In the genomic region with DNA sequence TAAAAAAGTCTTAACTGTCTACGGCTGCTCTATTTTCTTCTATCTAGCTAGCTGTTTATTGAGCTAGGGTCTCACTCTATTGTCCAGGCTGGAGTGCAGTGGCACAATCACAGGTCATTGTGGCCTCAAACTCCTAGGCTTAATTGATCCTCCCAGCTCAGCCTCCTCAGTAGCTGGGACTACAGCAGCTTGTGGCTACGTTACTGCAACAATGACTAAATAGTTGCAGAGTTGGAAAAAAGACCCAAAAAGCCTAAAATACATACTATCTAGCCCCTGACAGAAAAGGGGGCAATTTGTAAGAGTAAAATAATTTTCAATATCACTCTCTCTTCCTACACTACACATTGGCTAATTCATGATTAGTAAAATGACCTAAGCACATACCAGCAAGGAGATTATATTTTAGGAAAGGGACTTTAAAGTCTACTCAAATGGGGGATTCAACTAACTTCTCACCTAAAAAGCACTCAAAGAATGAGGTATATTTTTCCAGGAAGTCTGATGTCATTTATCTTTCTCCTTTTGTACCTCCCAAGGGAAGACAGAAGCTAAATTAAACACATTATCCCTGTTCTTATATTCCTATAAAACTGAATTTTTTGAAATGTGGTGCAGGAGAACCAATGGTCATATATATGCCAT, we compare ENCODE assay signal across 10 cellular contexts.
DNase-seq lines count a peak whose midpoint lies in the region; ATAC-seq and TF ChIP-seq lines count a peak whose summit lies in the region.
"Had no signal": no experiment of that assay in that cellular context is flagged by ENCODE, and none has a peak within 500 bp of the region (broad histone marks: within the 10 kb centered on the region; RNA-seq: fewer than 3 reads in every experiment).

No MANE protein-coding gene starts in this region.

- H3K27ac Mint-ChIP-seq in activated naive CD4-positive, alpha-beta T cell treated with anti-CD3 and anti-CD28 coated beads, Interleukin-2, amount 50 U/mL, for 24 hours: peak overlapping the region; percentile 85

- no CpG with 5 or more reads among the region's 2 CpGs for whole genome bisulfite sequencing in mesendoderm (ENCODE audit: extremely low coverage, insufficient coverage, low lambda C conversion rate)

- peaks cover 6% of the 10 kb centered on the region for H3K79me1 ChIP-seq in mesendoderm (ENCODE audit: low read length)

- no peak overlapping the region for H2BK120ac ChIP-seq in mesendoderm (ENCODE audit: low read depth, low read length)

- no peaks in the 10 kb centered on the region for H3K9me3 Mint-ChIP-seq in activated naive CD4-positive, alpha-beta T cell treated with anti-CD3 and anti-CD28 coated beads, Interleukin-2, amount 50 U/mL, for 24 hours
- H3K9me3 Mint-ChIP-seq: immature natural killer cell had no signal

- H3K4me1 Mint-ChIP-seq in activated naive CD4-positive, alpha-beta T cell treated with anti-CD3 and anti-CD28 coated beads, Interleukin-2, amount 50 U/mL, for 24 hours: peaks cover 29% of the 10 kb centered on the region

- no peak overlapping the region for H4K5ac ChIP-seq in mesendoderm (ENCODE audit: low read length)

- no peak overlapping the region for H3K4ac ChIP-seq in mesendoderm (ENCODE audit: low read depth, low read length)

- no peak overlapping the region for H3K56ac ChIP-seq in mesendoderm (ENCODE audit: low read length)

- H3K9me3 ChIP-seq in breast epithelium (no peaks in the 10 kb centered on the region), upper lobe of right lung (no peaks in the 10 kb centered on the region)

- no peak for TF ChIP-seq POLR2A in breast epithelium (IDR thresholded peaks at IDR 0.05)

- ATAC-seq in upper lobe of right lung (no peak), GM21576 (IDR thresholded peaks at IDR 0.05; ENCODE audit: unreplicated experiment) (no peak)

- H3K27me3 Mint-ChIP-seq in activated naive CD4-positive, alpha-beta T cell treated with anti-CD3 and anti-CD28 coated beads, Interleukin-2, amount 50 U/mL, for 24 hours: no peaks in the 10 kb centered on the region

- H3K9ac ChIP-seq in mesendoderm (ENCODE audit: low read length): no peak overlapping the region

- no peak overlapping the region for H4K8ac ChIP-seq in mesendoderm (ENCODE audit: low read depth, low read length)

- peak overlapping the region in 1 of 3 donors; percentile 15 for H3K4me3 ChIP-seq in breast epithelium
- H3K4me3 ChIP-seq in mesendoderm (ENCODE audit: low read length): no peak overlapping the region
- no peak overlapping the region for H3K4me3 ChIP-seq in upper lobe of right lung

- H3K23ac ChIP-seq in mesendoderm (ENCODE audit: low read length): no peak overlapping the region

- DNase-seq in activated naive CD4-positive, alpha-beta T cell treated with Interleukin-2 at 50 U/mL for 16 hours: no peak
- DNase-seq in breast epithelium (ENCODE audit: low spot score in 2 of 2): no peak
- no peak for DNase-seq in mesendoderm
- no peak for DNase-seq in upper lobe of right lung
- no peak for DNase-seq in NCI-H2107 treated with DMSO at 0.1 percent for 48 hours (lab: John Stamatoyannopoulos, UW; ENCODE audit: unreplicated experiment)
- DNase-seq in activated effector memory CD4-positive, alpha-beta T cell treated with anti-CD3 and anti-CD28 coated beads, Interleukin-2, amount 50 U/mL, for 16 hours: no peak
- DNase-seq: immature natural killer cell had no signal

- H3K27me3 ChIP-seq in breast epithelium: no peaks in the 10 kb centered on the region
- H3K27me3 ChIP-seq in mesendoderm (ENCODE audit: insufficient read depth, low read length, poor library complexity): no peaks in the 10 kb centered on the region
- H3K27me3 ChIP-seq in upper lobe of right lung: no peaks in the 10 kb centered on the region

- H3K79me2 ChIP-seq in mesendoderm (ENCODE audit: control insufficient read depth, insufficient read depth, low read length): peaks cover 12% of the 10 kb centered on the region

- intact Hi-C loops in breast epithelium (cut with DNase I; ENCODE audit: low total_unique reads) (loop anchor here (5.0 kb wide), 1 partner anchor 109 kb away; no protein-coding TSS in a partner anchor), upper lobe of right lung (cut with DNase I) (loop anchor here (5.0 kb wide), 1 partner anchor 109 kb away; no protein-coding TSS in a partner anchor)

- no peak overlapping the region for H2AK5ac ChIP-seq in mesendoderm (ENCODE audit: low read length)

- H2BK15ac ChIP-seq in mesendoderm (replicated peaks; ENCODE audit: low read depth): no peak overlapping the region

- H3K27ac ChIP-seq in breast epithelium: peak overlapping the region; percentile 77 to 87
- peak overlapping the region; percentile 37 for H3K27ac ChIP-seq in mesendoderm (ENCODE audit: low read depth, low read length)
- H3K27ac ChIP-seq in upper lobe of right lung: peak overlapping the region; percentile 73
- H3K27ac ChIP-seq: HL-60 had no signal

- no peak overlapping the region for H3K18ac ChIP-seq in mesendoderm (ENCODE audit: low read length)

- H3K36me3 ChIP-seq in breast epithelium: no peaks in the 10 kb centered on the region
- H3K36me3 ChIP-seq in mesendoderm (ENCODE audit: control insufficient read depth, insufficient read depth, low read length): peaks cover 2% of the 10 kb centered on the region
- H3K36me3 ChIP-seq in upper lobe of right lung: peaks cover 44% of the 10 kb centered on the region

- H3K4me1 ChIP-seq in breast epithelium (peaks cover 13 to 16% of the 10 kb centered on the region in 2 donors), mesendoderm (ENCODE audit: control insufficient read depth, low read depth, low read length) (no peaks in the 10 kb centered on the region), upper lobe of right lung (peaks cover 28% of the 10 kb centered on the region)

- peaks cover 6% of the 10 kb centered on the region for H3K36me3 Mint-ChIP-seq in activated naive CD4-positive, alpha-beta T cell treated with anti-CD3 and anti-CD28 coated beads, Interleukin-2, amount 50 U/mL, for 24 hours

- H3K4me2 ChIP-seq in mesendoderm (ENCODE audit: low read length): no peak overlapping the region

- no peak overlapping the region for H2BK5ac ChIP-seq in mesendoderm (ENCODE audit: low read length)

- peak overlapping the region; percentile 13 for H3K4me3 Mint-ChIP-seq in activated naive CD4-positive, alpha-beta T cell treated with anti-CD3 and anti-CD28 coated beads, Interleukin-2, amount 50 U/mL, for 24 hours
- H3K4me3 Mint-ChIP-seq: immature natural killer cell had no signal

- TF ChIP-seq CTCF in breast epithelium (IDR thresholded peaks at IDR 0.05) (no peak), upper lobe of right lung (IDR thresholded peaks at IDR 0.05) (no peak)
